1 cellular context compared by ENCODE assay signal in genomic region chr19:49857061-49857833, GRCh38.
TF ChIP-seq lines count a peak whose summit lies in the region.

No MANE protein-coding gene starts in this region.

TF ChIP-seq in GM12878, 131 proteins besides CTCF, POLR2A, EP300 and RAD21:
- no peak for TF ChIP-seq ETV6 (conservative IDR thresholded peaks at IDR 0.05 in 1 of 2, IDR thresholded peaks at IDR 0.05 in 1 of 2; ENCODE audit: borderline replicate concordance in 1 of 2, low read depth in 1 of 2)
- no peak for TF ChIP-seq EZH2 (IDR thresholded peaks at IDR 0.05; ENCODE audit: borderline replicate concordance, control insufficient read depth, low read depth, low read length)
- no peak for TF ChIP-seq BMI1 (IDR thresholded peaks at IDR 0.05; ENCODE audit: borderline replicate concordance)
- TF ChIP-seq NR2F1 (conservative IDR thresholded peaks at IDR 0.05): no peak
- TF ChIP-seq PKNOX1 (IDR thresholded peaks at IDR 0.05): no peak
- TF ChIP-seq KAT2A (conservative IDR thresholded peaks at IDR 0.05; ENCODE audit: control insufficient read depth, low read depth, low read length): no peak
- no peak for TF ChIP-seq SP1 (IDR thresholded peaks at IDR 0.05; ENCODE audit: low read depth, low read length)
- TF ChIP-seq ZBED1 (IDR thresholded peaks at IDR 0.05; ENCODE audit: borderline replicate concordance): no peak
- TF ChIP-seq PAX5 (IDR thresholded peaks at IDR 0.05; ENCODE audit: borderline replicate concordance, low read depth, low read length): no peak
- no peak for TF ChIP-seq USF1 (IDR thresholded peaks at IDR 0.05; ENCODE audit: borderline replicate concordance, extremely low read length, insufficient read depth, low read depth, low read length)
- TF ChIP-seq SIX5 (IDR thresholded peaks at IDR 0.05; ENCODE audit: low read depth, low read length, severe bottlenecking): no peak
- no peak for TF ChIP-seq NFIC (IDR thresholded peaks at IDR 0.05; ENCODE audit: low read depth, low read length)
- TF ChIP-seq ZNF217 (IDR thresholded peaks at IDR 0.05): no peak
- TF ChIP-seq POLR2AphosphoS5 (IDR thresholded peaks at IDR 0.05; ENCODE audit: low read length): no peak
- TF ChIP-seq CEBPB (IDR thresholded peaks at IDR 0.05; ENCODE audit: borderline replicate concordance in 1 of 2, low read depth in 2 of 2, low read length in 2 of 2): no peak
- no peak for TF ChIP-seq ATF7 (IDR thresholded peaks at IDR 0.05; ENCODE audit: low read depth)
- TF ChIP-seq CHD2 (IDR thresholded peaks at IDR 0.05; ENCODE audit: borderline replicate concordance, low read depth, low read length): no peak
- TF ChIP-seq RAD51 (IDR thresholded peaks at IDR 0.05): no peak
- TF ChIP-seq CBX5 (IDR thresholded peaks at IDR 0.05; ENCODE audit: low read depth): no peak
